ENCODE assay signal across 8 cellular contexts in genomic region chr5:140401362-140402257, GRCh38. TPM values are rescaled to one million over a fixed set of nuclear protein-coding genes. Genes with fewer than 3 reads are reported as not detected.
DNase-seq lines count a peak whose midpoint lies in the region; ATAC-seq and TF ChIP-seq lines count a peak whose summit lies in the region.

Gene ANKHD1 (plus strand): TSS chr5:140401833. CDS start chr5:140401968, 135 bp downstream.

- H3K9me3 Mint-ChIP-seq in activated T-cell treated with anti-CD3 and anti-CD28 coated beads, Interleukin-2, amount 50 U/mL, for 4 hours: no peaks in the 10 kb centered on the region

- H3K27me3 ChIP-seq in Panc1 (ENCODE audit: control insufficient read depth, insufficient read depth, low read length): no peaks in the 10 kb centered on the region
- H3K27me3 ChIP-seq in muscle layer of colon (ENCODE audit: control insufficient read depth in 1 of 2, insufficient read depth in 2 of 2, low read length in 2 of 2): no peaks in the 10 kb centered on the region

- no peak within 1 kb of the TSS for H3K4me3 Mint-ChIP-seq in activated T-cell treated with anti-CD3 and anti-CD28 coated beads, Interleukin-2, amount 50 U/mL, for 4 hours

- intact Hi-C loops in Panc1 (cut with micrococcal nuclease; ENCODE audit: unreplicated experiment): no loop called here

- ATAC-seq in GM21723 (IDR thresholded peaks at IDR 0.05; ENCODE audit: unreplicated experiment) (peak; percentile 80), Panc1 (peak; percentile 89), esophagus mucosa (peak; percentile 91)
- ATAC-seq in activated T-cell treated with anti-CD3 and anti-CD28 coated beads, Interleukin-2, amount 50 U/mL, for 4 hours: peak; percentile 83 to 84

- BruUV-seq in Panc1 (replicated peaks; lab: Mats Ljungman, UMichigan): no TSS peak

- POLR2A ChIA-PET in Panc1 (lab: Charles Lee): interaction anchor here (0.5 to 0.8 kb wide), 4 partner anchors 301 to 1127 kb away, joined by 3 to 5 read pairs (median 3); no protein-coding TSS in a partner anchor

- peak; percentile 100 for DNase-seq in DMS53 (lab: John Stamatoyannopoulos, UW)
- DNase-seq in KG1 (lab: John Stamatoyannopoulos, UW): peak; percentile 88
- DNase-seq in Panc1 (ENCODE audit: low read depth, low spot score): peak; percentile 100
- peak; percentile 93 for DNase-seq in activated T-cell treated with anti-CD3 and anti-CD28 coated beads, Interleukin-2, amount 50 U/mL, for 4 hours
- peak; percentile 95 to 97 for DNase-seq in stimulated activated CD8-positive, alpha-beta memory T cell treated with anti-CD3 and anti-CD28 coated beads, Interleukin-7, amount 100 ng/mL, for 4 hours (ENCODE audit: low read depth in 2 of 2)

- H3K27ac ChIP-seq in Panc1 (ENCODE audit: low read length) (peak within 1 kb of the TSS; percentile 98), muscle layer of colon (ENCODE audit: low read depth, low read length) (peak within 1 kb of the TSS; percentile 100)

- peaks cover 36% of the 10 kb centered on the region for H3K4me1 Mint-ChIP-seq in activated T-cell treated with anti-CD3 and anti-CD28 coated beads, Interleukin-2, amount 50 U/mL, for 4 hours (ENCODE audit: low read depth)

- peak within 1 kb of the TSS; percentile 93 for H3K9ac ChIP-seq in muscle layer of colon (ENCODE audit: low read length)

- CTCF ChIA-PET in Panc1 (lab: Charles Lee): interaction anchor here (0.6 to 0.7 kb wide), 2 partner anchors 56 to 162 kb away, joined by 3 read pairs; no protein-coding TSS in a partner anchor

- no peak for TF ChIP-seq CTCF in Panc1 (IDR thresholded peaks at IDR 0.05)

- peaks cover 6% of the 10 kb centered on the region for H3K36me3 Mint-ChIP-seq in activated T-cell treated with anti-CD3 and anti-CD28 coated beads, Interleukin-2, amount 50 U/mL, for 4 hours (ENCODE audit: insufficient read depth)

- H3K4me1 ChIP-seq in Panc1 (ENCODE audit: control insufficient read depth, insufficient read depth, low read length) (peaks cover 19% of the 10 kb centered on the region), muscle layer of colon (ENCODE audit: insufficient read depth, low read length) (peaks cover 31% of the 10 kb centered on the region)

- H3K4me3 ChIP-seq in Panc1 (ENCODE audit: low read depth in 2 of 2, low read length in 2 of 2): peak within 1 kb of the TSS; percentile 97 to 99
- peak within 1 kb of the TSS; percentile 78 to 99 for H3K4me3 ChIP-seq in muscle layer of colon (ENCODE audit: low read depth in 1 of 2, low read length in 2 of 2)

- H3K9me3 ChIP-seq in Panc1 (ENCODE audit: control insufficient read depth, insufficient read depth, low read depth, low read length): no peaks in the 10 kb centered on the region
- no peaks in the 10 kb centered on the region for H3K9me3 ChIP-seq in muscle layer of colon (ENCODE audit: low read length)

- no peaks in the 10 kb centered on the region for H3K27me3 Mint-ChIP-seq in activated T-cell treated with anti-CD3 and anti-CD28 coated beads, Interleukin-2, amount 50 U/mL, for 4 hours (ENCODE audit: low read depth)

- H3K36me3 ChIP-seq in Panc1 (ENCODE audit: control insufficient read depth, insufficient read depth, low read length) (peaks cover 5% of the 10 kb centered on the region), muscle layer of colon (ENCODE audit: insufficient read depth, low read length) (no peaks in the 10 kb centered on the region)

- in situ Hi-C loops in Panc1 (cut with HindIII; ENCODE audit: low pct_unique_long_range_greater_than_20kb, low sequenced_read_pairs): no loop called here

RNA-seq across cellular contexts. Expression of gene ANKHD1, which starts in this region (rescaled TPM):
- total RNA-seq in Panc1 (2021; ENCODE audit: unreplicated experiment) (140 TPM), esophagus mucosa (73.1 TPM)
- 70.5 TPM for polyA plus RNA-seq in Panc1 (2012; ENCODE audit: insufficient read length)
- total RNA-seq in activated T-cell treated with anti-CD3 and anti-CD28 coated beads, Interleukin-2, amount 50 U/mL, for 4 hours: 100 to 1,000 TPM in 1 of 3 donors, 10 to 100 TPM in 2; 88.6 to 102 (median 95.1) TPM

Comparison
In these comparisons a context has a peak if more than half of its experiments do, and no peak if none do; other contexts are left out.
1. Peak in every context shown above with its lines: DNase-seq, ATAC-seq, H3K4me3 ChIP-seq and H3K27ac ChIP-seq.